Comparison of ENCODE assay signal across 13 cellular contexts in genomic region chr22:39220897-39221850, GRCh38. TPM values are rescaled to one million over a fixed set of nuclear protein-coding genes. Genes with fewer than 3 reads are reported as not detected.
DNase-seq lines count a peak whose midpoint lies in the region; ATAC-seq and TF ChIP-seq lines count a peak whose summit lies in the region.
"Had no signal": no experiment of that assay in that cellular context is flagged by ENCODE, and none has a peak within 500 bp of the region (broad histone marks: within the 10 kb centered on the region; RNA-seq: fewer than 3 reads in every experiment).

No MANE protein-coding gene starts in this region.

- no peaks in the 10 kb centered on the region for H4K20me1 ChIP-seq in PC-9 (ENCODE audit: insufficient read depth)

- H3F3A ChIP-seq in PC-9 (ENCODE audit: insufficient read depth, low read depth), result peaks cover 47% of the 10 kb centered on the region

- H3K4me3 Mint-ChIP-seq in CD8-positive, alpha-beta memory T cell, result no peak overlapping the region
- H3K4me3 Mint-ChIP-seq: T-helper 2 cell treated with Interferon-gamma antibody and Interleukin-4, amounts not matched to agents 5 μg/mL and 100 μg/mL, for 36 hours had no signal

- CTCF ChIA-PET in CD8-positive, alpha-beta memory T cell (lab: Charles Lee), result interaction anchor here (0.7 to 1.4 kb wide), 3 partner anchors 89 to 218 kb away, joined by 3 to 5 read pairs (median 4); no protein-coding TSS in a partner anchor
- CTCF ChIA-PET in PC-9 (lab: Charles Lee) (interaction anchor here (0.5 to 0.9 kb wide), 2 partner anchors 15 to 452 kb away, joined by 3 to 4 read pairs; no protein-coding TSS in a partner anchor), GM10248 (lab: Yijun Ruan, JAX) (interaction anchor here (1.5 to 1.6 kb wide), 2 partner anchors 9 to 15 kb away, joined by 4 to 5 read pairs; no protein-coding TSS in a partner anchor)

- H3K4me1 Mint-ChIP-seq in CD8-positive, alpha-beta memory T cell, result peaks cover 12 to 32% (median 17%) of the 10 kb centered on the region in 3 donors

- H3K18ac ChIP-seq in neuronal stem cell (ENCODE audit: low read length), result no peak overlapping the region

- POLR2A ChIA-PET in CD8-positive, alpha-beta memory T cell (lab: Charles Lee), result interaction anchor here (0.5 kb wide), 1 partner anchor 95 kb away, joined by 3 read pairs; no protein-coding TSS in a partner anchor
- POLR2A ChIA-PET in PC-9 (lab: Charles Lee; ENCODE audit: unreplicated experiment), result interaction anchor here (0.6 to 0.7 kb wide), 3 partner anchors 13 to 62 kb away, joined by 3 to 5 read pairs (median 5); no protein-coding TSS in a partner anchor
- POLR2A ChIA-PET in GM10248 (lab: Yijun Ruan, JAX), result interaction anchor here (0.6 kb wide), 1 partner anchor 99 kb away, joined by 4 read pairs; the partner anchor contains the start of gene RPL3

- no peak overlapping the region for H3K27ac ChIP-seq in CD8-positive, alpha-beta memory T cell (ENCODE audit: low read depth, low read length)
- H3K27ac ChIP-seq in PC-9 (peak overlapping the region; percentile 69), neuronal stem cell (replicated peaks; ENCODE audit: low read length) (no peak overlapping the region)
- H3K27ac ChIP-seq: brain microvascular endothelial cell, tibial artery had no signal

- no peak overlapping the region for H2BK5ac ChIP-seq in neuronal stem cell (ENCODE audit: low read length)

- H3K4me1 ChIP-seq in CD8-positive, alpha-beta memory T cell (ENCODE audit: insufficient read depth, low read length), result no peaks in the 10 kb centered on the region
- H3K4me1 ChIP-seq in PC-9 (replicated peaks; ENCODE audit: insufficient read depth) (peaks cover 18% of the 10 kb centered on the region), neuronal stem cell (ENCODE audit: control insufficient read depth in 2 of 2, insufficient read depth in 1 of 2, low read depth in 1 of 2, low read length in 2 of 2) (peaks cover 7 to 11% of the 10 kb centered on the region in 2 donors)
- H3K4me1 ChIP-seq: tibial artery had no signal

- no peaks in the 10 kb centered on the region for H3K27me3 ChIP-seq in CD8-positive, alpha-beta memory T cell (ENCODE audit: insufficient read depth, low read length, poor library complexity, severe bottlenecking)
- H3K27me3 ChIP-seq in PC-9 (ENCODE audit: insufficient read depth, low read depth) (no peaks in the 10 kb centered on the region), neuronal stem cell (ENCODE audit: control insufficient read depth in 3 of 3, insufficient read depth in 3 of 3, low read depth in 1 of 3, low read length in 3 of 3) (no peaks in the 10 kb centered on the region)
- H3K27me3 ChIP-seq: brain microvascular endothelial cell had no signal

- no peak overlapping the region for H4K91ac ChIP-seq in neuronal stem cell (ENCODE audit: low read depth, low read length, poor library complexity)

- no peak overlapping the region for H3K4ac ChIP-seq in neuronal stem cell (ENCODE audit: low read length)

- peak overlapping the region; percentile 71 for H2BK15ac ChIP-seq in neuronal stem cell (ENCODE audit: low read length)

- no peaks in the 10 kb centered on the region for H3K79me2 ChIP-seq in PC-9 (ENCODE audit: low read depth)

- no peak overlapping the region for H3K9ac ChIP-seq in neuronal stem cell (ENCODE audit: low read depth, low read length, poor library complexity)

- no peak overlapping the region for H4K8ac ChIP-seq in neuronal stem cell (ENCODE audit: low read depth, low read length)

- H3K9me3 ChIP-seq in CD8-positive, alpha-beta memory T cell (ENCODE audit: low read length), result no peaks in the 10 kb centered on the region
- H3K9me3 ChIP-seq in PC-9 (ENCODE audit: insufficient read depth, low read depth) (peaks cover 6% of the 10 kb centered on the region), neuronal stem cell (replicated peaks in 1 of 2; ENCODE audit: control insufficient read depth in 2 of 2, insufficient read depth in 1 of 2, low read depth in 1 of 2, low read length in 2 of 2) (no peaks in the 10 kb centered on the region)
- H3K9me3 ChIP-seq: tibial artery had no signal

- no peak overlapping the region for H3K4me3 ChIP-seq in CD8-positive, alpha-beta memory T cell (ENCODE audit: low read length)
- no peak overlapping the region for H3K4me3 ChIP-seq in PC-9
- H3K4me3 ChIP-seq in fibroblast of pulmonary artery (replicated peaks; ENCODE audit: low read depth, low read length), result no peak overlapping the region
- no peak overlapping the region for H3K4me3 ChIP-seq in neuronal stem cell (ENCODE audit: low read length in 2 of 2)
- H3K4me3 ChIP-seq: tibial artery had no signal

- ATAC-seq in HG03280 (IDR thresholded peaks at IDR 0.05; ENCODE audit: unreplicated experiment) (no peak), GM21515 (IDR thresholded peaks at IDR 0.05; ENCODE audit: unreplicated experiment) (no peak)

- no peaks in the 10 kb centered on the region for H3K9me2 ChIP-seq in PC-9 (ENCODE audit: insufficient read depth)

- H3K79me1 ChIP-seq in neuronal stem cell (ENCODE audit: low read depth, low read length), result no peaks in the 10 kb centered on the region

- H2AK5ac ChIP-seq in neuronal stem cell (ENCODE audit: low read depth, low read length), result no peak overlapping the region

- no CpG with 5 or more reads among the region's 9 CpGs for WGBS in neuronal stem cell (ENCODE audit: extremely low coverage in 2 of 2, insufficient read length in 2 of 2, insufficient replicate concordance in 1 of 2), 2 donors

- no peak overlapping the region for H2BK12ac ChIP-seq in neuronal stem cell (ENCODE audit: low read length)

- peaks cover 0 to 2% (median 0%) of the 10 kb centered on the region in 5 donors for H3K9me3 Mint-ChIP-seq in CD8-positive, alpha-beta memory T cell

- peaks cover 4 to 43% (median 14%) of the 10 kb centered on the region in 3 donors for H3K36me3 Mint-ChIP-seq in CD8-positive, alpha-beta memory T cell

- no peak overlapping the region for H2AFZ ChIP-seq in PC-9
- no peak overlapping the region for H2AFZ ChIP-seq in neuronal stem cell (ENCODE audit: low read length)

- no peak overlapping the region for H2BK120ac ChIP-seq in neuronal stem cell (ENCODE audit: low read depth, low read length)

- peak overlapping the region in 6 of 8 donors; percentile 49 to 84 (median 56) for H3K27ac Mint-ChIP-seq in CD8-positive, alpha-beta memory T cell
- H3K27ac Mint-ChIP-seq: T-helper 2 cell treated with Interferon-gamma antibody and Interleukin-4, amounts not matched to agents 5 μg/mL and 100 μg/mL, for 36 hours had no signal

- H3K4me2 ChIP-seq in PC-9 (peak overlapping the region; percentile 44), neuronal stem cell (ENCODE audit: insufficient read depth, low read length, poor library complexity, severe bottlenecking) (no peak overlapping the region)

- intact Hi-C loops in PC-9 (cut with micrococcal nuclease; ENCODE audit: unreplicated experiment), result no loop called here

- BruUV-seq in PC-9 (replicated peaks; lab: Mats Ljungman, UMichigan), result no TSS peak

- TF ChIP-seq CTCF in PC-9 (conservative IDR thresholded peaks at IDR 0.05), result no peak
- no peak for TF ChIP-seq CTCF in fibroblast of pulmonary artery (IDR thresholded peaks at IDR 0.05; ENCODE audit: low read length, missing control alignments)
- no peak for TF ChIP-seq CTCF in GM10248 (IDR thresholded peaks at IDR 0.05; ENCODE audit: control extremely low read depth, extremely low read depth, low read depth, missing control alignments)

- H3K23ac ChIP-seq in neuronal stem cell (ENCODE audit: low read depth, low read length, poor library complexity), result no peak overlapping the region

- peaks cover 0 to 8% of the 10 kb centered on the region in 2 donors for H3K27me3 Mint-ChIP-seq in CD8-positive, alpha-beta memory T cell

- no peaks in the 10 kb centered on the region for H3K36me3 ChIP-seq in CD8-positive, alpha-beta memory T cell (ENCODE audit: insufficient read depth, low read length)
- H3K36me3 ChIP-seq in PC-9 (ENCODE audit: low read depth) (peaks cover 23% of the 10 kb centered on the region; the same call in 1 of the 2 replicates), neuronal stem cell (replicated peaks in 1 of 2; ENCODE audit: control insufficient read depth in 2 of 2, insufficient read depth in 2 of 2, low read length in 2 of 2) (peaks cover 0 to 37% of the 10 kb centered on the region in 2 donors)
- H3K36me3 ChIP-seq: brain microvascular endothelial cell had no signal

- DNase-seq in CD8-positive, alpha-beta memory T cell, result peak in 1 of 5 donors; percentile 45
- DNase-seq in PC-9 (peak in 1 of 2 experiments; percentile 91), fibroblast of pulmonary artery (ENCODE audit: low read depth) (peak; percentile 88), neuronal stem cell (ENCODE audit: low spot score) (no peak), NCI-H1930 (lab: John Stamatoyannopoulos, UW) (no peak), GM10248 (ENCODE audit: extremely low spot score) (no peak)
- DNase-seq: brain microvascular endothelial cell; NCI-H1436 treated with DMSO at 0.1 percent for 48 hours; NK-92 treated with Interleukin-12 subunit alpha and Interleukin-12 subunit beta, amount 100 ng/mL, for 24 hours had no signal

- no peak overlapping the region for H3K14ac ChIP-seq in neuronal stem cell (ENCODE audit: low read length)

RNA-seq across cellular contexts. Expression of gene PDGFB, which starts 23.6 kb away (rescaled TPM):
- total RNA-seq in CD8-positive, alpha-beta memory T cell, result 1 to 10 TPM; 2.3 to 3.0 TPM
- 18.2 TPM for polyA plus RNA-seq in CD8-positive, alpha-beta memory T cell
- total RNA-seq in PC-9 (2021), result 35.5 and 39.7 TPM in 2 replicates
- polyA plus RNA-seq in neuronal stem cell (2013, experiment 1 of 2), result 2.6 TPM
- 2.8 TPM for polyA plus RNA-seq in neuronal stem cell (2013, experiment 2 of 2)
